In the genomic region with DNA sequence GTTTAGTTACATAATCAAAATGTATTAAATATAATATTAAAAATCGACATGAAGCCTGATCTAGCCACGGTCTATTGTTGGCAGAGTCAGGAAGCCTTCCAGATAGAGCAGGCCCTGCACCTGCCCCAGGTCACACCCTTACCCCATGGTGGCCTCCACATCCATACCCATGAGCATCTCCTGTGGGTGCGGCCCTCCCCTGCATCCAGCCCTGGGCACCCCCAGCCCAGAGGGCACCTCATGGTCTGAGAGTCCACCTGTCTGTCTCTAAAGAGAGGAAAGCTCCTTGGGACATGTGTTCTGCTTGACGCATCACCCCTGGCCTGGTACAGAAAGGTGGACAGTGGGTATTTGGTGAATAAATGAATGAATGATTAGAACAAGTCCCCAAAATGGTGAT, we compare ENCODE assay signal across 22 cellular contexts. TPM values are rescaled to one million over a fixed set of nuclear protein-coding genes. Genes with fewer than 3 reads are reported as not detected.
"Had no signal": no experiment of that assay in that cellular context is flagged by ENCODE, and none has a peak within 500 bp of the region (broad histone marks: within the 10 kb centered on the region; RNA-seq: fewer than 3 reads in every experiment).

No MANE protein-coding gene starts in this region.

- H3K36me3 Mint-ChIP-seq: naive thymus-derived CD8-positive, alpha-beta T cell; stimulated activated naive B cell treated with anti-CD40 and anti-IgM and Interleukin-4, amounts not matched to agents 10 μg/mL and 1 μg/mL and 100 μg/mL, for 72 hours; type B pancreatic cell had no signal

- H3K9me3 Mint-ChIP-seq: central memory CD8-positive, alpha-beta T cell; naive thymus-derived CD8-positive, alpha-beta T cell; nephron progenitor cell; stimulated activated naive B cell treated with anti-CD40 and anti-IgM and Interleukin-4, amounts not matched to agents 10 μg/mL and 1 μg/mL and 100 μg/mL, for 72 hours; stimulated activated naive CD8-positive, alpha-beta T cell treated with anti-CD3 and anti-CD28 coated beads, Interleukin-15, Interleukin-2, amounts not matched to agents 100 ng/mL and 50 ng/mL, for 24 hours; type B pancreatic cell had no signal

- H3K27ac Mint-ChIP-seq: nephron progenitor cell; stimulated activated naive B cell treated with anti-CD40 and anti-IgM and Interleukin-4, amounts not matched to agents 10 μg/mL and 1 μg/mL and 100 μg/mL, for 72 hours; stimulated activated naive CD8-positive, alpha-beta T cell treated with anti-CD3 and anti-CD28 coated beads, Interleukin-15, Interleukin-2, amounts not matched to agents 100 ng/mL and 50 ng/mL, for 24 hours; type B pancreatic cell had no signal

- DNase-seq: colonic mucosa; dermis blood vessel endothelial cell; effector memory CD4-positive, alpha-beta T cell; erythroblast; foreskin fibroblast; gastrocnemius medialis; head of caudate nucleus; kidney; mesenchymal stem cell; naive thymus-derived CD8-positive, alpha-beta T cell; nephron progenitor cell; occipital lobe; psoas muscle; sigmoid colon; stimulated activated CD4-positive, alpha-beta T cell treated with anti-CD3 and anti-CD28 coated beads, Interleukin-15, amount 100 ng/mL, for 24 hours; stimulated activated CD4-positive, alpha-beta T cell treated with anti-CD3 and anti-CD28 coated beads, Interleukin-2, amount 100 ng/mL, for 48 hours; stimulated activated naive B cell treated with anti-CD40 and anti-IgM and Interleukin-4, amounts not matched to agents 10 μg/mL and 1 μg/mL and 100 μg/mL, for 72 hours had no signal

- H3K36me3 ChIP-seq: colonic mucosa, gastrocnemius medialis, ovary, sigmoid colon, uterus had no signal

- H3K27ac ChIP-seq: colonic mucosa, gastrocnemius medialis, ovary, psoas muscle, sigmoid colon, uterus had no signal

- H3K27me3 ChIP-seq: colonic mucosa, gastrocnemius medialis, ovary, sigmoid colon, uterus had no signal

- H3K4me3 Mint-ChIP-seq: naive thymus-derived CD8-positive, alpha-beta T cell; nephron progenitor cell; stimulated activated naive B cell treated with anti-CD40 and anti-IgM and Interleukin-4, amounts not matched to agents 10 μg/mL and 1 μg/mL and 100 μg/mL, for 72 hours; stimulated activated naive CD8-positive, alpha-beta T cell treated with anti-CD3 and anti-CD28 coated beads, Interleukin-15, Interleukin-2, amounts not matched to agents 100 ng/mL and 50 ng/mL, for 24 hours; type B pancreatic cell had no signal

- H3K9me3 ChIP-seq: colonic mucosa, gastrocnemius medialis, ovary, psoas muscle, sigmoid colon, uterus had no signal

- H3K4me1 ChIP-seq: colonic mucosa, gastrocnemius medialis, psoas muscle, sigmoid colon, uterus had no signal

- H3K4me3 ChIP-seq: colonic mucosa, gastrocnemius medialis, ovary, psoas muscle, sigmoid colon, uterus had no signal

RNA-seq across cellular contexts. Expression of gene CSPG4, which starts 37.2 kb away (rescaled TPM):
- total RNA-seq: naive thymus-derived CD8-positive, alpha-beta T cell had no signal
- polyA plus RNA-seq: naive thymus-derived CD8-positive, alpha-beta T cell had no signal
